Comparison of ENCODE assay signal across 1 cellular context in genomic region chr20:11890331-11891080, GRCh38.
TF ChIP-seq lines count a peak whose summit lies in the region.

No MANE protein-coding gene starts in this region.

TF ChIP-seq in IMR-90, 13 proteins besides CTCF, POLR2A, EP300 and RAD21 (continued from another document):
- TF ChIP-seq USF2 (IDR thresholded peaks at IDR 0.05; ENCODE audit: low read depth, low read length) (peak; percentile 32; the same call in 1 of the 2 replicates), MAZ (IDR thresholded peaks at IDR 0.05; ENCODE audit: borderline replicate concordance, low read depth, low read length) (peak; percentile 72; the same call in 1 of the 2 replicates), MXI1 (IDR thresholded peaks at IDR 0.05; ENCODE audit: borderline replicate concordance, low read depth, low read length) (peak; percentile 64; the same call in 1 of the 2 replicates)
TF ChIP-seq in IMR-90: peak in this region for 3.
